Comparison of ENCODE assay signal across 24 cellular contexts in the genomic region with DNA sequence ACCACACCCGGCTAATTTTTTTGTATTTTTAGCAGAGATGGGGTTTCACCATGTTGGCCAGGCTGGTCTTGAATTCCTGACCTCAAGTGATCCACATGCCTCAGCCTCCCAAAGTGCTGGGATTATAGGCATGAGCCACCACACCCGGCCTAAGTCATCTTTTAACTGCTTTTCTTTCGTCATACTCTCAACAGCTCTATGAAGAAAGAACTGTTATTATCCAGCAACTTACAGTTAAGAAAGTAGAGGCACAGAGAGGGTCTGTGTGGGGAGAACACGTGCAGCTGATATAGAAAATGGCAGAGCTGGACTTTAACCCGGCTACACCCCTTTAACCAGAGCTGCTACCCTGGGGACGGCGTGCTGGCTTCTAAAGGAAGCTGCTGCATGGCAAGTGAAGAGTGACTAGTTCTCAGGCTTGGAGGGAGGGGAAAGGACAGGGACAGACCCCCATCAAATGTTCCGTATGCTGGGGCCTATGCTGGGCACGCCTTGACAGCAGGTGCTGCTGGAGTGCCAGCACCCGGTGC. TPM values are rescaled to one million over a fixed set of nuclear protein-coding genes. Genes with fewer than 3 reads are reported as not detected.
DNase-seq lines count a peak whose midpoint lies in the region; TF ChIP-seq lines count a peak whose summit lies in the region.
"Had no signal": no experiment of that assay in that cellular context is flagged by ENCODE, and none has a peak within 500 bp of the region (broad histone marks: within the 10 kb centered on the region; RNA-seq: fewer than 3 reads in every experiment).

No MANE protein-coding gene starts in this region.

- 27 to 56% methylated on average over 6 to 10 of the region's 10 CpGs for WGBS in esophagus squamous epithelium, 2 donors
- WGBS in adrenal gland, 4 donors = 88 to 93% (median 91%) methylated on average over 9 to 10 of the region's 10 CpGs

- H3K9ac ChIP-seq in BLaER1 treated with 17β-estradiol and CSF1 and Interleukin-3, amounts not matched to agents 10 nM and 100 nM = no peak overlapping the region

- peaks cover 18% of the 10 kb centered on the region for H3K4me1 Mint-ChIP-seq in MCF 10A (ENCODE audit: insufficient read depth, unreplicated experiment)
- H3K4me1 Mint-ChIP-seq in neural crest cell = peaks cover 37% of the 10 kb centered on the region
- H3K4me1 Mint-ChIP-seq: IgD-negative memory B cell had no signal

- POLR2A ChIA-PET in MCF 10A (lab: Yijun Ruan, JAX) = interaction anchor here (0.9 to 2.0 kb wide), 7 partner anchors 11 to 154 kb away, joined by 3 to 7 read pairs (median 3); no protein-coding TSS in a partner anchor

- H3K27ac ChIP-seq in BLaER1 treated with 17β-estradiol and CSF1 and Interleukin-3, amounts not matched to agents 10 nM and 100 nM = no peak overlapping the region
- H3K27ac ChIP-seq in esophagus squamous epithelium = peak overlapping the region; percentile 35 to 79 (median 61)
- no peak overlapping the region for H3K27ac ChIP-seq in adrenal gland
- H3K27ac ChIP-seq: gastrocnemius medialis, vagina had no signal

- peaks cover 4 to 72% (median 58%) of the 10 kb centered on the region in 10 experiments; a peak in 18 of 20 replicates for H3K4me1 ChIP-seq in BLaER1 treated with 17β-estradiol and CSF1 and Interleukin-3, amounts not matched to agents 10 nM and 100 nM
- peaks cover 6 to 47% (median 10%) of the 10 kb centered on the region in 3 donors for H3K4me1 ChIP-seq in esophagus squamous epithelium
- H3K4me1 ChIP-seq in adrenal gland (replicated peaks in 1 of 2) = no peaks in the 10 kb centered on the region
- H3K4me1 ChIP-seq in BE2C = peaks cover 13% of the 10 kb centered on the region
- H3K4me1 ChIP-seq: gastrocnemius medialis had no signal

- H3K27ac Mint-ChIP-seq in MCF 10A (ENCODE audit: low read depth, unreplicated experiment) (peak overlapping the region; percentile 55), neural crest cell (ENCODE audit: unreplicated experiment) (peak overlapping the region; percentile 54)
- H3K27ac Mint-ChIP-seq: CD4-positive, alpha-beta T cell; IgD-negative memory B cell; stimulated activated naive CD8-positive, alpha-beta T cell treated with anti-CD3 and anti-CD28 coated beads, Interleukin-15, amount 100 ng/mL, for 72 hours; T-helper 1 cell treated with Interleukin-12 subunit alpha and Interleukin-12 subunit beta and Interleukin-4 antibody, amounts not matched to agents 30 μg/mL and 1 μg/mL, for 36 hours had no signal

- H3K27me3 ChIP-seq in BLaER1 treated with 17β-estradiol and CSF1 and Interleukin-3, amounts not matched to agents 10 nM and 100 nM = peaks cover 0 to 10% (median 8%) of the 10 kb centered on the region in 11 experiments; a peak in 11 of 22 replicates
- H3K27me3 ChIP-seq in esophagus squamous epithelium (no peaks in the 10 kb centered on the region), adrenal gland (no peaks in the 10 kb centered on the region), BE2C (no peaks in the 10 kb centered on the region)
- H3K27me3 ChIP-seq: gastrocnemius medialis, vagina had no signal

- peak overlapping the region in 9 of 11 experiments; percentile 13 to 76 (median 59); a peak in 16 of 22 replicates for H3K4me2 ChIP-seq in BLaER1 treated with 17β-estradiol and CSF1 and Interleukin-3, amounts not matched to agents 10 nM and 100 nM

- BruUV-seq in MCF 10A (replicated peaks; lab: Mats Ljungman, UMichigan) = no TSS peak

- H3K9me3 Mint-ChIP-seq in MCF 10A (ENCODE audit: unreplicated experiment) (no peaks in the 10 kb centered on the region), neural crest cell (no peaks in the 10 kb centered on the region)
- H3K9me3 Mint-ChIP-seq: CD4-positive, alpha-beta T cell; IgD-negative memory B cell; stimulated activated naive CD8-positive, alpha-beta T cell treated with anti-CD3 and anti-CD28 coated beads, Interleukin-15, amount 100 ng/mL, for 72 hours; T-helper 1 cell treated with Interleukin-12 subunit alpha and Interleukin-12 subunit beta and Interleukin-4 antibody, amounts not matched to agents 30 μg/mL and 1 μg/mL, for 36 hours had no signal

- TF ChIP-seq CTCF in MCF 10A (IDR thresholded peaks at IDR 0.05; ENCODE audit: unreplicated experiment) = no peak
- no peak for TF ChIP-seq CTCF in esophagus squamous epithelium (IDR thresholded peaks at IDR 0.05)
- no peak for TF ChIP-seq CTCF in neural crest cell (conservative IDR thresholded peaks at IDR 0.05)
- TF ChIP-seq CTCF in adrenal gland (IDR thresholded peaks at IDR 0.05) = no peak
- TF ChIP-seq CTCF in BE2C (IDR thresholded peaks at IDR 0.05; ENCODE audit: low read depth, low read length) = no peak

- H4K20me1 ChIP-seq in BLaER1 treated with 17β-estradiol and CSF1 and Interleukin-3, amounts not matched to agents 10 nM and 100 nM = peaks cover 0 to 100% (median 97%) of the 10 kb centered on the region in 11 experiments; a peak in 18 of 22 replicates

- intact Hi-C loops in MCF 10A (cut with micrococcal nuclease) = no loop called here
- intact Hi-C loops in esophagus squamous epithelium (cut with DNase I) = no loop called here
- intact Hi-C loops in adrenal gland (cut with DNase I) = no loop called here

- TF ChIP-seq POLR2A in esophagus squamous epithelium (IDR thresholded peaks at IDR 0.05) (no peak), adrenal gland (IDR thresholded peaks at IDR 0.05) (no peak)

- H3K4me3 ChIP-seq in BLaER1 treated with 17β-estradiol and CSF1 and Interleukin-3, amounts not matched to agents 10 nM and 100 nM = no peak overlapping the region
- H3K4me3 ChIP-seq in esophagus squamous epithelium (no peak overlapping the region), adrenal gland (no peak overlapping the region), BE2C (ENCODE audit: low read depth, low read length) (no peak overlapping the region)
- H3K4me3 ChIP-seq: gastrocnemius medialis, thoracic aorta, vagina had no signal

- no peaks in the 10 kb centered on the region for H3K36me3 Mint-ChIP-seq in MCF 10A (ENCODE audit: insufficient read depth, unreplicated experiment)
- H3K36me3 Mint-ChIP-seq in neural crest cell (ENCODE audit: low read depth) = peaks cover 14% of the 10 kb centered on the region
- H3K36me3 Mint-ChIP-seq: IgD-negative memory B cell had no signal

- no peaks in the 10 kb centered on the region for H3K9me3 ChIP-seq in BLaER1 treated with 17β-estradiol and CSF1 and Interleukin-3, amounts not matched to agents 10 nM and 100 nM (replicated peaks in 1 of 11)
- H3K9me3 ChIP-seq in esophagus squamous epithelium (no peaks in the 10 kb centered on the region), adrenal gland (replicated peaks in 1 of 3) (no peaks in the 10 kb centered on the region), BE2C (no peaks in the 10 kb centered on the region)
- H3K9me3 ChIP-seq: gastrocnemius medialis, thoracic aorta, vagina had no signal

- DNase-seq in MCF 10A (ENCODE audit: unreplicated experiment) (no peak), esophagus squamous epithelium (lab: John Stamatoyannopoulos, UW) (no peak), neural crest cell (ENCODE audit: low read depth, low spot score) (no peak), OCI-M2 (lab: John Stamatoyannopoulos, UW; ENCODE audit: unreplicated experiment) (no peak), adrenal gland (no peak), BE2C (no peak), NCI-H2171 treated with DMSO at 0.1 percent for 48 hours (lab: John Stamatoyannopoulos, UW) (no peak)
- DNase-seq: activated CD4-positive, alpha-beta T cell treated with anti-CD3 and anti-CD28 coated beads, Interleukin-2, amount 50 U/mL, for 48 hours; activated CD4-positive, CD25-positive, alpha-beta regulatory T cell treated with anti-CD3 and anti-CD28 coated beads, Interleukin-2, amount 50 U/mL, for 72 hours; activated CD8-positive, alpha-beta memory T cell treated with anti-CD3 and anti-CD28 coated beads, Interleukin-2, amount 50 U/mL, for 4 hours; activated naive CD4-positive, alpha-beta T cell treated with Interleukin-2 at 50 U/mL for 16 hours; CD4-positive, alpha-beta T cell; DMS79 treated with DMSO at 0.1 percent for 48 hours; effector CD4-positive, alpha-beta T cell; gastrocnemius medialis; GDM1; stimulated activated CD4-positive, alpha-beta T cell treated with anti-CD3 and anti-CD28 coated beads, Interleukin-12 subunit alpha, Interleukin-12 subunit beta, amount 100 ng/mL, for 4 hours; stimulated activated CD4-positive, alpha-beta T cell treated with anti-CD3 and anti-CD28 coated beads, Interleukin-2, amount 100 ng/mL, for 48 hours; stimulated activated naive CD8-positive, alpha-beta T cell treated with anti-CD3 and anti-CD28 coated beads, Interleukin-15, amount 100 ng/mL, for 72 hours had no signal

- H3K27me3 Mint-ChIP-seq in MCF 10A (ENCODE audit: insufficient read depth, unreplicated experiment) = no peaks in the 10 kb centered on the region
- no peaks in the 10 kb centered on the region for H3K27me3 Mint-ChIP-seq in neural crest cell (ENCODE audit: low read depth)

- H3K36me3 ChIP-seq in BLaER1 treated with 17β-estradiol and CSF1 and Interleukin-3, amounts not matched to agents 10 nM and 100 nM = peaks cover 0 to 98% (median 55%) of the 10 kb centered on the region in 11 experiments; a peak in 17 of 22 replicates
- H3K36me3 ChIP-seq in esophagus squamous epithelium (peaks cover 0 to 37% (median 0%) of the 10 kb centered on the region in 3 donors), adrenal gland (replicated peaks in 1 of 2) (no peaks in the 10 kb centered on the region), BE2C (peaks cover 35% of the 10 kb centered on the region)
- H3K36me3 ChIP-seq: gastrocnemius medialis, vagina had no signal

- no peak overlapping the region for H3K4me3 Mint-ChIP-seq in MCF 10A (ENCODE audit: unreplicated experiment)
- no peak overlapping the region for H3K4me3 Mint-ChIP-seq in neural crest cell
- H3K4me3 Mint-ChIP-seq: CD4-positive, alpha-beta T cell; IgD-negative memory B cell; stimulated activated naive CD8-positive, alpha-beta T cell treated with anti-CD3 and anti-CD28 coated beads, Interleukin-15, amount 100 ng/mL, for 72 hours; T-helper 1 cell treated with Interleukin-12 subunit alpha and Interleukin-12 subunit beta and Interleukin-4 antibody, amounts not matched to agents 30 μg/mL and 1 μg/mL, for 36 hours had no signal

- CTCF ChIA-PET in MCF 10A (lab: Yijun Ruan, JAX) = interaction anchor here (0.5 to 27.0 kb wide), 10 partner anchors 7 to 852 kb away, joined by 3 to 673 read pairs (median 5); no protein-coding TSS in a partner anchor

RNA-seq across cellular contexts. Expression of a gene that starts 25.5 kb away (rescaled TPM):
- total RNA-seq in MCF 10A (2022) (18.3 and 32.0 TPM in 2 replicates), esophagus squamous epithelium (100 to 1,000 TPM; 113 to 207 (median 167) TPM), neural crest cell (365 and 366 TPM in 2 replicates), adrenal gland (100 to 1,000 TPM in 3 of 8 donors, 10 to 100 TPM in 5; 35.6 to 253 (median 84.8) TPM)
- polyA plus RNA-seq in adrenal gland = 10 to 100 TPM; 14.8 to 76.6 (median 62.7) TPM
- polyA plus RNA-seq in BE2C (2012; ENCODE audit: insufficient read depth, insufficient read length, low read depth) = 1,157 TPM
- total RNA-seq: CD4-positive, alpha-beta T cell had no signal
- polyA plus RNA-seq: IgD-negative memory B cell had no signal

RNA-seq across cellular contexts. Expression of a gene that starts 36.6 kb away (rescaled TPM):
- total RNA-seq in MCF 10A (2022) = not detected in 2 replicates
- 100 to 1,000 TPM in 2 of 4 donors, 10 to 100 TPM in 2; 26.9 to 899 (median 95.4) TPM for total RNA-seq in esophagus squamous epithelium
- total RNA-seq in neural crest cell = 140 TPM in 2 replicates
- total RNA-seq in adrenal gland = 1,000 to 10,000 TPM in 3 of 8 donors, 100 to 1,000 TPM in 5; 348 to 2,550 (median 761) TPM
- polyA plus RNA-seq in adrenal gland = 100 to 1,000 TPM in 2 of 3 donors, 10 to 100 TPM in 1; 92.5 to 204 (median 204) TPM
- polyA plus RNA-seq in BE2C (2012; ENCODE audit: insufficient read depth, insufficient read length, low read depth) = 34.8 TPM
- total RNA-seq: CD4-positive, alpha-beta T cell had no signal
- polyA plus RNA-seq: IgD-negative memory B cell had no signal

Comparison
In these comparisons a context has a peak if more than half of its experiments do, and no peak if none do; other contexts are left out.
1. H3K27ac ChIP-seq: peak in esophagus squamous epithelium (4 of 4); none in BLaER1 treated with 17β-estradiol and CSF1 and Interleukin-3, amounts not matched to agents 10 nM and 100 nM (0 of 11) and adrenal gland (0 of 5).
2. RNA of a gene that starts 36.6 kb away (total RNA-seq): 348 to 2,550 TPM in adrenal gland, 140 TPM in neural crest cell and 26.9 to 899 TPM in esophagus squamous epithelium; not detected in MCF 10A; every median in the first group is over 10 times any median in the second.